In genomic region chr4:142168181-142168580, GRCh38 we compare ENCODE assay signal across 17 cellular contexts.
DNase-seq lines count a peak whose midpoint lies in the region; ATAC-seq and TF ChIP-seq lines count a peak whose summit lies in the region.
"Had no signal": no experiment of that assay in that cellular context is flagged by ENCODE, and none has a peak within 500 bp of the region (broad histone marks: within the 10 kb centered on the region; RNA-seq: fewer than 3 reads in every experiment).

No MANE protein-coding gene starts in this region.

- no peaks in the 10 kb centered on the region for H3K9me3 ChIP-seq in adipocyte (ENCODE audit: control insufficient read depth, low read length)
- H3K9me3 ChIP-seq: A549, HAP-1 had no signal

- no peak overlapping the region for H3K9ac ChIP-seq in adipocyte (ENCODE audit: low read length)

- H3K4me3 ChIP-seq in AG04449 (ENCODE audit: low read depth, low read length), result no peak overlapping the region
- no peak overlapping the region for H3K4me3 ChIP-seq in adipocyte (ENCODE audit: low read length)
- H3K4me3 ChIP-seq: A549, HAP-1 had no signal

- H3K36me3 Mint-ChIP-seq in mesothelial cell of epicardium, result peaks cover 9% of the 10 kb centered on the region

- H3K27ac Mint-ChIP-seq in mesothelial cell of epicardium, result peak overlapping the region; percentile 65

- H3K4me3 Mint-ChIP-seq in mesothelial cell of epicardium, result no peak overlapping the region
- H3K4me3 Mint-ChIP-seq: CD8-positive, alpha-beta memory T cell had no signal

- H3K27me3 ChIP-seq in adipocyte (replicated peaks; ENCODE audit: control insufficient read depth, insufficient read depth, low read length), result no peaks in the 10 kb centered on the region

- H3K4me1 ChIP-seq in adipocyte (ENCODE audit: control insufficient read depth, insufficient read depth, low read length), result no peaks in the 10 kb centered on the region
- H3K4me1 ChIP-seq: HAP-1 had no signal

- no peaks in the 10 kb centered on the region for H3K9me3 Mint-ChIP-seq in mesothelial cell of epicardium
- H3K9me3 Mint-ChIP-seq: CD8-positive, alpha-beta memory T cell had no signal

- H3K36me3 ChIP-seq in adipocyte (ENCODE audit: control insufficient read depth, insufficient read depth, low read length, severe bottlenecking), result no peaks in the 10 kb centered on the region
- H3K36me3 ChIP-seq: HAP-1 had no signal

- no peaks in the 10 kb centered on the region for H3K27me3 Mint-ChIP-seq in mesothelial cell of epicardium (ENCODE audit: low read depth)
- H3K27me3 Mint-ChIP-seq: CD8-positive, alpha-beta memory T cell had no signal

- TF ChIP-seq CTCF in AG04449 (IDR thresholded peaks at IDR 0.05; ENCODE audit: insufficient read depth, low read length, missing control alignments) (no peak), mesothelial cell of epicardium (IDR thresholded peaks at IDR 0.05; ENCODE audit: unreplicated experiment) (no peak)

- POLR2A ChIA-PET in AG04449 (lab: Yijun Ruan, JAX), result no interaction called here

- peaks cover 15% of the 10 kb centered on the region for H3K4me1 Mint-ChIP-seq in mesothelial cell of epicardium

- CTCF ChIA-PET in AG04449 (lab: Yijun Ruan, JAX), result no interaction called here

- DNase-seq in AG04449 (ENCODE audit: low read depth, low spot score) (peak; percentile 14), GM03348 (ENCODE audit: low spot score) (peak; percentile 4), adipocyte (ENCODE audit: low read depth) (peak; percentile 73), mesothelial cell of epicardium (ENCODE audit: low spot score in 2 of 2, unreplicated experiment in 2 of 2) (no peak), H4 (ENCODE audit: low spot score) (no peak), ecto neural progenitor cell (ENCODE audit: low spot score) (no peak)
- DNase-seq: C1 segment of cervical spinal cord; CD8-positive, alpha-beta memory T cell; NCI-H146; NCI-H2029 treated with DMSO at 0.1 percent for 48 hours; NCI-H2171 treated with DMSO at 0.1 percent for 48 hours; NCI-H446 treated with DMSO at 0.1 percent for 48 hours; NCI-H748 treated with DMSO at 0.1 percent for 48 hours; Right ventricle myocardium superior had no signal

- ATAC-seq in GM18873 (IDR thresholded peaks at IDR 0.05; ENCODE audit: low FRiP score, unreplicated experiment), result no peak
- ATAC-seq: A549 had no signal

Comparison
In these comparisons a context has a peak if more than half of its experiments do, and no peak if none do; other contexts are left out.
1. DNase-seq: peak in AG04449 (single experiment), GM03348 (single experiment) and adipocyte (single experiment); none in mesothelial cell of epicardium (0 of 2), H4 (single experiment) and ecto neural progenitor cell (single experiment).